Comparison of ENCODE assay signal across 29 cellular contexts in the genomic region with DNA sequence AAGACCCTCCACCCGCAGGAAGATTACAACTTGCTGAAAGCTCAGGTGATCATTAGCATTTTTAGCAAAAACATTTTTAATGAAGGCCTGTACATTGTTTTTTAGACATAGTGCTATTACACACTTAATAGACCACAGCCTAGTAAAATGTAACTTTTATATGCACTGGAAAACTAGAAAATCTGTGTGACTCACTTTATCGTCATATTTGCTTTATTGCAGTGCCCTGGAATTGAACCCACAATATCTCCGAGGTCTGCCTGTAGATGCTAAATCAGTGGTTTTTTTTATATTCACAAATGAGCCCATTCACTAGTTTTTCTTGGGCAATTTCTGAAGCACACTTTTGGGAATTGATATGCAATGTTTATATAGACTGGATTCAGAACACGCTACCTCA.
DNase-seq lines count a peak whose midpoint lies in the region; ATAC-seq and TF ChIP-seq lines count a peak whose summit lies in the region.
"Had no signal": no experiment of that assay in that cellular context is flagged by ENCODE, and none has a peak within 500 bp of the region (broad histone marks: within the 10 kb centered on the region; RNA-seq: fewer than 3 reads in every experiment).

No MANE protein-coding gene starts in this region.

- H4K20me1 ChIP-seq in PC-3 (ENCODE audit: low read length), result no peaks in the 10 kb centered on the region
- H4K20me1 ChIP-seq: BLaER1; BLaER1 treated with 17β-estradiol and CSF1 and Interleukin-3, amounts not matched to agents 10 nM and 100 nM had no signal

- no peaks in the 10 kb centered on the region for H3K36me3 ChIP-seq in PC-3 (ENCODE audit: low read depth, low read length)
- no peaks in the 10 kb centered on the region for H3K36me3 ChIP-seq in breast epithelium
- H3K36me3 ChIP-seq: BE2C; BLaER1; BLaER1 treated with 17β-estradiol and CSF1 and Interleukin-3, amounts not matched to agents 10 nM and 100 nM had no signal

- H3K4me3 ChIP-seq in PC-3 (ENCODE audit: low read length) (no peak overlapping the region), breast epithelium (no peak overlapping the region)
- H3K4me3 ChIP-seq: A549; BLaER1; BLaER1 treated with 17β-estradiol and CSF1 and Interleukin-3, amounts not matched to agents 10 nM and 100 nM had no signal

- no peaks in the 10 kb centered on the region for H3K9me2 ChIP-seq in PC-3 (replicated peaks; ENCODE audit: low read length)

- CTCF ChIA-PET in PC-3 (lab: Charles Lee), result no interaction called here

- H2AFZ ChIP-seq in PC-3 (ENCODE audit: low read length), result no peak overlapping the region

- no peaks in the 10 kb centered on the region for H3K9me3 ChIP-seq in PC-3 (ENCODE audit: low read length)
- peaks cover 0 to 11% of the 10 kb centered on the region in 2 donors for H3K9me3 ChIP-seq in breast epithelium
- H3K9me3 ChIP-seq: A549, Caco-2 had no signal

- peak overlapping the region; percentile 33; the same call in 1 of the 2 replicates for H3K9ac ChIP-seq in PC-3 (ENCODE audit: low read length)
- H3K9ac ChIP-seq: BLaER1; BLaER1 treated with 17β-estradiol and CSF1 and Interleukin-3, amounts not matched to agents 10 nM and 100 nM had no signal

- H3K79me2 ChIP-seq in PC-3 (ENCODE audit: low read length), result no peaks in the 10 kb centered on the region

- no peak for TF ChIP-seq POLR2A in breast epithelium (IDR thresholded peaks at IDR 0.05)

- peak overlapping the region; percentile 59 for H3K4me2 ChIP-seq in PC-3 (ENCODE audit: low read length)
- H3K4me2 ChIP-seq: A549; BLaER1; BLaER1 treated with 17β-estradiol and CSF1 and Interleukin-3, amounts not matched to agents 10 nM and 100 nM had no signal

- peak overlapping the region; percentile 82 for H3K27ac ChIP-seq in PC-3 (ENCODE audit: low read length)
- H3K27ac ChIP-seq in breast epithelium, result no peak overlapping the region
- H3K27ac ChIP-seq: 22Rv1; A549; BLaER1; BLaER1 treated with 17β-estradiol and CSF1 and Interleukin-3, amounts not matched to agents 10 nM and 100 nM; C4-2B had no signal

- no peaks in the 10 kb centered on the region for H3F3A ChIP-seq in PC-3 (ENCODE audit: low read length, unreplicated experiment)

- DNase-seq in PC-3, result peak; percentile 84
- DNase-seq in stromal cell of bone marrow (ENCODE audit: low read depth), result peak; percentile 0
- no peak for DNase-seq in breast epithelium (ENCODE audit: low spot score in 2 of 2)
- no peak for DNase-seq in NCI-H1048 (lab: John Stamatoyannopoulos, UW)
- DNase-seq: 8988T; ACHN; AML-193; BE2C; C1 segment of cervical spinal cord; Caco-2; Calu3; CD4-positive, alpha-beta memory T cell; CD4-positive, alpha-beta T cell; CD4-positive, CD25-positive, alpha-beta regulatory T cell; CD8-positive, alpha-beta memory T cell; CD8-positive, alpha-beta T cell; COR-L47; DMS 273 treated with DMSO at 0.1 percent for 48 hours; DMS153; DMS53; DMS79; DMS79 treated with DMSO at 0.1 percent for 48 hours; DND-41; EL had no signal

- POLR2A ChIA-PET in PC-3 (lab: Charles Lee; ENCODE audit: unreplicated experiment), result no interaction called here

- BruUV-seq in PC-3 (replicated peaks; lab: Mats Ljungman, UMichigan), result no TSS peak

- no peaks in the 10 kb centered on the region for H3K27me3 ChIP-seq in PC-3 (ENCODE audit: low read length)
- peaks cover 0 to 4% of the 10 kb centered on the region in 2 donors for H3K27me3 ChIP-seq in breast epithelium
- H3K27me3 ChIP-seq: BE2C; BLaER1; BLaER1 treated with 17β-estradiol and CSF1 and Interleukin-3, amounts not matched to agents 10 nM and 100 nM had no signal

- peaks cover 19% of the 10 kb centered on the region for H3K4me1 ChIP-seq in PC-3 (ENCODE audit: insufficient read depth, low read length)
- no peaks in the 10 kb centered on the region for H3K4me1 ChIP-seq in breast epithelium
- H3K4me1 ChIP-seq: A549, BE2C, Caco-2 had no signal

- peak; percentile 92 for ATAC-seq in PC-3
- ATAC-seq: A549; CD8-positive, alpha-beta T cell had no signal

- intact Hi-C loops in PC-3 (cut with micrococcal nuclease), result loop anchor here (5.0 kb wide), 1 partner anchor 165 kb away; no protein-coding TSS in a partner anchor
- intact Hi-C loops in breast epithelium (cut with DNase I; ENCODE audit: low total_unique reads), result no loop called here

- no peak for TF ChIP-seq CTCF in PC-3 (conservative IDR thresholded peaks at IDR 0.05; ENCODE audit: low read depth, low read length)
- no peak for TF ChIP-seq CTCF in breast epithelium (IDR thresholded peaks at IDR 0.05)

Comparison
In these comparisons a context has a peak if more than half of its experiments do, and no peak if none do; other contexts are left out.
1. DNase-seq: peak in PC-3 (single experiment) and stromal cell of bone marrow (single experiment); none in breast epithelium (0 of 2) and NCI-H1048 (single experiment).